In the genomic region with DNA sequence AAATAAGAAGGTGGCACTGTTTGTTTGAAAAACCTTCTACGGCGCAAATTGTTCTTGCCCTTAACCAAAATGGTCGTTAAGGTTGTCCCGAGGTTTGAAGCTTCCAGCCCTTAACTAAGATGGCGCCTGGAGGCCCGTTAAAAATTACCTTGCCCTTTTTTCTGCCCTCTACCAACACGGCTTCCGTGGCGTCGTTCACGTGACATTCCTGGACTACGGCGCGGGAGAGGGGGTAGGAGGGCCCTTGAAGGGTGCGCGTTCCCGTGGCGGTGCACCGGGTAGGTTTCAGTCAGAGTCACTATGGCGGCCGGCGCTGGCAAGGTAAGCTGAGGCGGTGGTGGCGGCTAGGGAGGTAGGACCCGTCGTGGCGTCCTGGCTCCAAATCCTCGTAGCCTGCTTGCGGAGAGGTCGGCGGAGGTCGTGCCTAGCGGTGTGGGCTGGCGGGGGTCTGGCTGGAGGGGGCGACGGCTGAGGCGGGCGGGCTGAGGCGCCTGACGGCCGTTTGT, we compare ENCODE assay signal across 8 cellular contexts. TPM values are rescaled to one million over a fixed set of nuclear protein-coding genes. Genes with fewer than 3 reads are reported as not detected.
DNase-seq lines count a peak whose midpoint lies in the region; ATAC-seq, FAIRE-seq and TF ChIP-seq lines count a peak whose summit lies in the region.

A gene with protein sequence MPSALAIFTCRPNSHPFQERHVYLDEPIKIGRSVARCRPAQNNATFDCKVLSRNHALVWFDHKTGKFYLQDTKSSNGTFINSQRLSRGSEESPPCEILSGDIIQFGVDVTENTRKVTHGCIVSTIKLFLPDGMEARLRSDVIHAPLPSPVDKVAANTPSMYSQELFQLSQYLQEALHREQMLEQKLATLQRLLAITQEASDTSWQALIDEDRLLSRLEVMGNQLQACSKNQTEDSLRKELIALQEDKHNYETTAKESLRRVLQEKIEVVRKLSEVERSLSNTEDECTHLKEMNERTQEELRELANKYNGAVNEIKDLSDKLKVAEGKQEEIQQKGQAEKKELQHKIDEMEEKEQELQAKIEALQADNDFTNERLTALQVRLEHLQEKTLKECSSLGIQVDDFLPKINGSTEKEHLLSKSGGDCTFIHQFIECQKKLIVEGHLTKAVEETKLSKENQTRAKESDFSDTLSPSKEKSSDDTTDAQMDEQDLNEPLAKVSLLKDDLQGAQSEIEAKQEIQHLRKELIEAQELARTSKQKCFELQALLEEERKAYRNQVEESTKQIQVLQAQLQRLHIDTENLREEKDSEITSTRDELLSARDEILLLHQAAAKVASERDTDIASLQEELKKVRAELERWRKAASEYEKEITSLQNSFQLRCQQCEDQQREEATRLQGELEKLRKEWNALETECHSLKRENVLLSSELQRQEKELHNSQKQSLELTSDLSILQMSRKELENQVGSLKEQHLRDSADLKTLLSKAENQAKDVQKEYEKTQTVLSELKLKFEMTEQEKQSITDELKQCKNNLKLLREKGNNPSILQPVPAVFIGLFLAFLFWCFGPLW (plus strand): TSS at position 288 of the 506 bp plus-strand sequence. CDS start 1,343 bp downstream, outside the sequence.

- no peaks in the 10 kb centered on the region for H3K36me3 ChIP-seq in adrenal gland (replicated peaks in 1 of 2)
- peaks cover 0 to 24% (median 8%) of the 10 kb centered on the region in 9 donors for H3K36me3 ChIP-seq in heart left ventricle

- H3K4me1 Mint-ChIP-seq in type B pancreatic cell (ENCODE audit: unreplicated experiment) = peaks cover 13% of the 10 kb centered on the region

- peaks cover 15 to 30% of the 10 kb centered on the region in 2 donors for H3K4me1 ChIP-seq in adrenal gland (replicated peaks in 1 of 2)
- peaks cover 0 to 47% (median 26%) of the 10 kb centered on the region in 12 donors for H3K4me1 ChIP-seq in heart left ventricle

- peak within 1 kb of the TSS; percentile 99 for H3K4me3 Mint-ChIP-seq in type B pancreatic cell

- H3K27me3 ChIP-seq in adrenal gland (no peaks in the 10 kb centered on the region), heart left ventricle (no peaks in the 10 kb centered on the region)

- TF ChIP-seq POLR2A in GM12892 (IDR thresholded peaks at IDR 0.05; ENCODE audit: low read depth, low read length) (peak; percentile 92), adrenal gland (IDR thresholded peaks at IDR 0.05) (peak; percentile 62 to 87), heart left ventricle (IDR thresholded peaks at IDR 0.05) (peak in 1 of 2 donors; percentile 61)

- H3K9me3 Mint-ChIP-seq in type B pancreatic cell = no peaks in the 10 kb centered on the region

- TF ChIP-seq CTCF in adrenal gland (IDR thresholded peaks at IDR 0.05) (no peak), heart left ventricle (IDR thresholded peaks at IDR 0.05) (no peak), type B pancreatic cell (conservative IDR thresholded peaks at IDR 0.05) (no peak)

- FAIRE-seq in GM12892 (lab: Jason Lieb, UNC) = peak; percentile 96

- H3K27me3 Mint-ChIP-seq in type B pancreatic cell = no peaks in the 10 kb centered on the region

- H3K9me3 ChIP-seq in adrenal gland (replicated peaks in 1 of 3) (no peaks in the 10 kb centered on the region), heart left ventricle (no peaks in the 10 kb centered on the region)

- peak within 1 kb of the TSS; percentile 99 for H3K27ac Mint-ChIP-seq in type B pancreatic cell

- H3K27ac ChIP-seq in adrenal gland (peak within 1 kb of the TSS; percentile 47 to 92 (median 89)), heart left ventricle (peak within 1 kb of the TSS; percentile 80 to 93 (median 90))

- ATAC-seq in HG02852 (IDR thresholded peaks at IDR 0.05; ENCODE audit: unreplicated experiment) (peak; percentile 90), heart left ventricle (peak; percentile 98 to 99 (median 99))

- DNase-seq in GM12892 (ENCODE audit: insufficient read length) (peak; percentile 85), NCI-H146 (lab: John Stamatoyannopoulos, UW) (peak; percentile 90), T-helper 1 cell (peak; percentile 89 to 96 (median 94)), adrenal gland (peak; percentile 97 to 99 (median 98)), heart left ventricle (peak; percentile 97 to 98 (median 98)), pons (ENCODE audit: low spot score) (peak; percentile 98), type B pancreatic cell (ENCODE audit: extremely low spot score, unreplicated experiment) (peak; percentile 95)

- H3K4me3 ChIP-seq in adrenal gland (peak within 1 kb of the TSS; percentile 77 to 96 (median 94)), heart left ventricle (peak within 1 kb of the TSS; percentile 79 to 98 (median 93))

- WGBS in adrenal gland, 4 donors = 0 to 1% (median 0%) methylated on average over 6 to 41 of the region's 41 CpGs
- WGBS in heart left ventricle, 4 donors = 0 to 1% (median 1%) methylated on average over 19 to 41 of the region's 41 CpGs

- peaks cover 7% of the 10 kb centered on the region for H3K36me3 Mint-ChIP-seq in type B pancreatic cell

- intact Hi-C loops in adrenal gland (cut with DNase I) = loop anchor here (5.0 to 10.0 kb wide), 3 partner anchors 64 to 69 kb away; a partner anchor contains a TSS
- intact Hi-C loops in heart left ventricle (cut with DNase I) = loop anchor here (1.0 to 10.0 kb wide), 9 partner anchors 46 to 589 kb away; a partner anchor contains a TSS

RNA-seq across cellular contexts. Expression of the gene that starts here (rescaled TPM):
- 22.1 TPM for polyA plus RNA-seq in GM12892 (2012; ENCODE audit: missing spikeins)
- 100 to 1,000 TPM in 5 of 8 donors, 10 to 100 TPM in 3; 56.4 to 134 (median 105) TPM for total RNA-seq in adrenal gland
- 10 to 100 TPM; 18.9 to 68.6 (median 23.0) TPM for polyA plus RNA-seq in adrenal gland
- total RNA-seq in heart left ventricle = 100 to 1,000 TPM; 163 to 534 (median 290) TPM
- 100 to 1,000 TPM in 1 of 2 donors, 10 to 100 TPM in 1; 96.4 to 157 TPM for polyA plus RNA-seq in heart left ventricle
- 55.1 and 71.0 TPM in 2 replicates for total RNA-seq in type B pancreatic cell (ENCODE audit: low replicate concordance)

Comparison
In these comparisons a context has a peak if more than half of its experiments do, and no peak if none do; other contexts are left out.
1. Peak in every context shown above with its lines: DNase-seq, ATAC-seq, H3K4me3 ChIP-seq and H3K27ac ChIP-seq.